In the genomic region with DNA sequence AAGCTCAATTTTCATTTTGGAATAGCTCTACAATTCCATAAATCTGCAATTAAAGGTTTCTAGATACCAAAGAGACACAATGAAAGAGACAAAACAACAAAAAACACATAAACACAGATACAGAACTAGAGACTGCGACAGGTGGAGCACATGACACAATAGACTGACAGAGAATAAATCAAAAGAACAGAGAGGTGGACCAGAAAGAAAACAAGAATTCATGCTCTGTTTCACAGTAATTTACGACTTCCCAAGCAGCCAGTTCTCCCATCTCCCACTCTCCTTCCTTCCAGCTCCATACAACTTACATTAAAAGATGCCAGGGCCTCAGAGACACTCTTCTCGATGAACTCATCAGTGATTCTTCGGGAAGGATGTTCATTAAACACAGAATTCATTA, we compare ENCODE assay signal across 15 cellular contexts. TPM values are rescaled to one million over a fixed set of nuclear protein-coding genes. Genes with fewer than 3 reads are reported as not detected.
A peak's percentile ranks its signal among the peaks of the same experiment; 100 is the strongest.
DNase-seq lines count a peak whose midpoint lies in the region; ATAC-seq, FAIRE-seq and TF ChIP-seq lines count a peak whose summit lies in the region.
"Had no signal": no experiment of that assay in that cellular context is flagged by ENCODE, and none has a peak within 500 bp of the region (broad histone marks: within the 10 kb centered on the region; RNA-seq: fewer than 3 reads in every experiment).

No MANE protein-coding gene starts in this region.

- no peak for TF ChIP-seq POLR2A in breast epithelium (IDR thresholded peaks at IDR 0.05)
- no peak for TF ChIP-seq POLR2A in K562 (conservative IDR thresholded peaks at IDR 0.05)

- H3K4me3 Mint-ChIP-seq in neural crest cell (no peak overlapping the region), Calu3 (ENCODE audit: low read depth, unreplicated experiment) (no peak overlapping the region)
- H3K4me3 Mint-ChIP-seq in activated CD4-positive, alpha-beta T cell treated with anti-CD3 and anti-CD28 coated beads, Interleukin-2, amount 10 ng/mL, durations not matched to agents 24 days and 14 days = no peak overlapping the region

- H3K36me3 ChIP-seq in breast epithelium (no peaks in the 10 kb centered on the region), mammary epithelial cell (ENCODE audit: insufficient read depth, low read length) (peaks cover 5% of the 10 kb centered on the region), K562 (ENCODE audit: control insufficient read depth, insufficient read depth, low read length) (peaks cover 17% of the 10 kb centered on the region; the same call in 1 of the 3 replicates)

- BruUV-seq in mammary epithelial cell (replicated peaks; lab: Mats Ljungman, UMichigan) (no TSS peak), K562 (replicated peaks; lab: Mats Ljungman, UMichigan) (no TSS peak), Calu3 (replicated peaks; lab: Mats Ljungman, UMichigan) (no TSS peak)

- POLR2A ChIA-PET in K562 (lab: Yijun Ruan, JAX) = interaction anchor here (0.9 to 1.6 kb wide), 4 partner anchors 12 to 48 kb away, joined by 3 to 5 read pairs (median 3); no protein-coding TSS in a partner anchor

- no peaks in the 10 kb centered on the region for H3K27me3 ChIP-seq in breast epithelium
- no peaks in the 10 kb centered on the region for H3K27me3 ChIP-seq in mammary epithelial cell (ENCODE audit: insufficient read depth, low read length)
- H3K27me3 ChIP-seq in K562 (ENCODE audit: control insufficient read depth in 2 of 2, insufficient read depth in 2 of 2, low read length in 2 of 2) = no peaks in the 10 kb centered on the region
- H3K27me3 ChIP-seq: BLaER1 treated with 17β-estradiol and CSF1 and Interleukin-3, amounts not matched to agents 10 nM and 100 nM; SJSA1 had no signal

- no peak for FAIRE-seq in K562 (lab: Jason Lieb, UNC)

- TF ChIP-seq CTCF in breast epithelium (IDR thresholded peaks at IDR 0.05) (no peak), mammary epithelial cell (conservative IDR thresholded peaks at IDR 0.05 in 1 of 2, IDR thresholded peaks at IDR 0.05 in 1 of 2; ENCODE audit: extremely low read depth in 1 of 2, insufficient read depth in 1 of 2, low read depth in 1 of 2, low read length in 2 of 2) (no peak), K562 (IDR thresholded peaks at IDR 0.05 in 2 of 3, conservative IDR thresholded peaks at IDR 0.05 in 1 of 3; ENCODE audit: insufficient read depth in 2 of 3, low read depth in 1 of 3, low read length in 3 of 3) (no peak), neural crest cell (conservative IDR thresholded peaks at IDR 0.05) (no peak), Calu3 (IDR thresholded peaks at IDR 0.05; ENCODE audit: unreplicated experiment) (no peak)

- intact Hi-C loops in breast epithelium (cut with DNase I; ENCODE audit: low total_unique reads) (no loop called here), mammary epithelial cell (cut with micrococcal nuclease) (no loop called here), K562 (cut with micrococcal nuclease) (no loop called here), Calu3 (cut with micrococcal nuclease; ENCODE audit: unreplicated experiment) (no loop called here)
- intact Hi-C loops in activated CD4-positive, alpha-beta T cell treated with anti-CD3 and anti-CD28 coated beads, Interleukin-2, amount 10 ng/mL, durations not matched to agents 24 days and 14 days (cut with micrococcal nuclease) = no loop called here

- H3K9ac ChIP-seq in mammary epithelial cell (ENCODE audit: insufficient read depth, low read length) (no peak overlapping the region), K562 (ENCODE audit: insufficient read depth in 1 of 2, low read depth in 2 of 2, low read length in 2 of 2) (no peak overlapping the region)
- H3K9ac ChIP-seq: BLaER1 treated with 17β-estradiol and CSF1 and Interleukin-3, amounts not matched to agents 10 nM and 100 nM had no signal

- TF ChIP-seq EP300 in K562 (IDR thresholded peaks at IDR 0.05; ENCODE audit: low read length) = no peak

- H3K9me3 ChIP-seq in breast epithelium (no peaks in the 10 kb centered on the region), mammary epithelial cell (replicated peaks; ENCODE audit: insufficient read depth, low read length) (no peaks in the 10 kb centered on the region), K562 (replicated peaks; ENCODE audit: control insufficient read depth, insufficient read depth, low read depth, low read length) (no peaks in the 10 kb centered on the region)
- H3K9me3 ChIP-seq: BLaER1 treated with 17β-estradiol and CSF1 and Interleukin-3, amounts not matched to agents 10 nM and 100 nM; SJSA1 had no signal

- ATAC-seq in K562 = no peak
- no peak for ATAC-seq in GM21381 (IDR thresholded peaks at IDR 0.05; ENCODE audit: unreplicated experiment)

- no peaks in the 10 kb centered on the region for H3K4me1 ChIP-seq in breast epithelium
- no peaks in the 10 kb centered on the region for H3K4me1 ChIP-seq in mammary epithelial cell (ENCODE audit: insufficient read depth, low read length)
- H3K4me1 ChIP-seq in K562 (replicated peaks in 1 of 2; ENCODE audit: control insufficient read depth in 2 of 2, insufficient read depth in 2 of 2, low read length in 2 of 2) = no peaks in the 10 kb centered on the region
- H3K4me1 ChIP-seq: SJSA1 had no signal

- CTCF ChIA-PET in mammary epithelial cell (lab: Charles Lee; ENCODE audit: low non-redundant PET) = no interaction called here
- CTCF ChIA-PET in K562 (lab: Yijun Ruan, JAX; ENCODE audit: low intra/inter-chr PET ratio) = no interaction called here
- CTCF ChIA-PET in Calu3 (lab: Charles Lee) = interaction anchor here (1.9 kb wide), 1 partner anchor 15 kb away, joined by 6 read pairs; the partner anchor contains the start of gene RBM8A

- peak overlapping the region; percentile 73 for H3K27ac Mint-ChIP-seq in neural crest cell (ENCODE audit: unreplicated experiment)
- H3K27ac Mint-ChIP-seq in Calu3 (ENCODE audit: unreplicated experiment) = no peak overlapping the region
- no peak overlapping the region for H3K27ac Mint-ChIP-seq in activated CD4-positive, alpha-beta T cell treated with anti-CD3 and anti-CD28 coated beads, Interleukin-2, amount 10 ng/mL, durations not matched to agents 24 days and 14 days

- DNase-seq in breast epithelium (ENCODE audit: low spot score in 2 of 2) (no peak), mammary epithelial cell (no peak), K562 (ENCODE audit: extremely low read depth in 1 of 4, low spot score in 3 of 4) (no peak), neural crest cell (ENCODE audit: low read depth, low spot score) (no peak), Calu3 (no peak)
- no peak for DNase-seq in activated CD4-positive, alpha-beta T cell treated with anti-CD3 and anti-CD28 coated beads, Interleukin-2, amount 10 ng/mL, durations not matched to agents 24 days and 14 days
- DNase-seq: DMS53, HCEC 1CT, NCI-H1436, NCI-H2029 treated with DMSO at 0.1 percent for 48 hours, NCI-H226, NCI-H526 had no signal

- no peak overlapping the region for H2AFZ ChIP-seq in mammary epithelial cell (ENCODE audit: low read depth, low read length)
- H2AFZ ChIP-seq in K562 (ENCODE audit: low read depth, low read length) = no peak overlapping the region

- no peak for TF ChIP-seq RAD21 in K562 (CRISPR knock-in tag; conservative IDR thresholded peaks at IDR 0.05 in 1 of 2, IDR thresholded peaks at IDR 0.05 in 1 of 2)

- H3K27ac ChIP-seq in breast epithelium (peak overlapping the region; percentile 1 to 45), mammary epithelial cell (ENCODE audit: insufficient read depth, low read depth, low read length) (no peak overlapping the region), K562 (ENCODE audit: extremely low read depth, low read depth, low read length) (no peak overlapping the region)
- H3K27ac ChIP-seq: BLaER1 treated with 17β-estradiol and CSF1 and Interleukin-3, amounts not matched to agents 10 nM and 100 nM; SJSA1 had no signal

- H3K9me3 Mint-ChIP-seq in neural crest cell (no peaks in the 10 kb centered on the region), Calu3 (ENCODE audit: low read depth, unreplicated experiment) (no peaks in the 10 kb centered on the region)
- no peaks in the 10 kb centered on the region for H3K9me3 Mint-ChIP-seq in activated CD4-positive, alpha-beta T cell treated with anti-CD3 and anti-CD28 coated beads, Interleukin-2, amount 10 ng/mL, durations not matched to agents 24 days and 14 days

- in situ Hi-C loops in mammary epithelial cell (cut with MboI; ENCODE audit: low sequenced_read_pairs in 2 of 2) (no loop called here), K562 (cut with MboI) (no loop called here)

- H3K27me3 Mint-ChIP-seq in neural crest cell (ENCODE audit: low read depth) = no peaks in the 10 kb centered on the region
- H3K27me3 Mint-ChIP-seq in Calu3 (ENCODE audit: unreplicated experiment) = no peaks in the 10 kb centered on the region
- no peaks in the 10 kb centered on the region for H3K27me3 Mint-ChIP-seq in activated CD4-positive, alpha-beta T cell treated with anti-CD3 and anti-CD28 coated beads, Interleukin-2, amount 10 ng/mL, durations not matched to agents 24 days and 14 days

- H3K36me3 Mint-ChIP-seq in neural crest cell (ENCODE audit: low read depth) = peaks cover 3% of the 10 kb centered on the region
- no peaks in the 10 kb centered on the region for H3K36me3 Mint-ChIP-seq in Calu3 (ENCODE audit: insufficient read depth, unreplicated experiment)
- H3K36me3 Mint-ChIP-seq in activated CD4-positive, alpha-beta T cell treated with anti-CD3 and anti-CD28 coated beads, Interleukin-2, amount 10 ng/mL, durations not matched to agents 24 days and 14 days (ENCODE audit: low read depth) = peaks cover 35% of the 10 kb centered on the region

- 79% methylated on average over 4 of the region's 4 CpGs for WGBS in mammary epithelial cell (ENCODE audit: low coverage, missing lambda C conversion rate)
- 75% methylated on average over 3 of the region's 4 CpGs for WGBS in K562 (ENCODE audit: insufficient coverage, low coverage, missing lambda C conversion rate)

- H3K9me1 ChIP-seq in K562 (ENCODE audit: control insufficient read depth, insufficient read depth, low read length) = no peaks in the 10 kb centered on the region

- peak overlapping the region in 1 of 3 donors; percentile 8 for H3K4me3 ChIP-seq in breast epithelium
- no peak overlapping the region for H3K4me3 ChIP-seq in mammary epithelial cell (replicated peaks in 1 of 3; ENCODE audit: insufficient read depth in 1 of 3, low read depth in 2 of 3, low read length in 3 of 3)
- H3K4me3 ChIP-seq in K562 = no peak overlapping the region
- H3K4me3 ChIP-seq: BLaER1 treated with 17β-estradiol and CSF1 and Interleukin-3, amounts not matched to agents 10 nM and 100 nM; SJSA1 had no signal

- no peaks in the 10 kb centered on the region for H3K79me2 ChIP-seq in mammary epithelial cell (ENCODE audit: insufficient read depth, low read length)
- no peaks in the 10 kb centered on the region for H3K79me2 ChIP-seq in K562 (ENCODE audit: control insufficient read depth, insufficient read depth, low read length)

- H4K20me1 ChIP-seq in mammary epithelial cell (ENCODE audit: insufficient read depth, low read length) (no peaks in the 10 kb centered on the region), K562 (replicated peaks; ENCODE audit: control insufficient read depth, insufficient read depth, low read length) (no peaks in the 10 kb centered on the region)
- H4K20me1 ChIP-seq: BLaER1 treated with 17β-estradiol and CSF1 and Interleukin-3, amounts not matched to agents 10 nM and 100 nM had no signal

- dilution Hi-C loops in mammary epithelial cell (cut with HindIII; ENCODE audit: low sequenced_read_pairs) = no loop called here

- H3K4me1 Mint-ChIP-seq in neural crest cell (peaks cover 7% of the 10 kb centered on the region), Calu3 (ENCODE audit: low read depth, unreplicated experiment) (no peaks in the 10 kb centered on the region)
- H3K4me1 Mint-ChIP-seq in activated CD4-positive, alpha-beta T cell treated with anti-CD3 and anti-CD28 coated beads, Interleukin-2, amount 10 ng/mL, durations not matched to agents 24 days and 14 days = peaks cover 6% of the 10 kb centered on the region

- H3K4me2 ChIP-seq in mammary epithelial cell (ENCODE audit: insufficient read depth, low read depth, low read length) (no peak overlapping the region), K562 (ENCODE audit: insufficient read depth, low read length) (no peak overlapping the region)
- H3K4me2 ChIP-seq: BLaER1 treated with 17β-estradiol and CSF1 and Interleukin-3, amounts not matched to agents 10 nM and 100 nM had no signal

RNA-seq across cellular contexts. Expression of gene RBM8A, which starts 15.1 kb away (rescaled TPM):
- total RNA-seq in breast epithelium = 100 to 1,000 TPM; 115 to 137 (median 128) TPM
- total RNA-seq in mammary epithelial cell = 100 to 1,000 TPM in 1 of 2 donors, 10 to 100 TPM in 1; 80.2 to 172 TPM
- 172 TPM for polyA plus RNA-seq in mammary epithelial cell
- 57.7 TPM for polyA minus RNA-seq in mammary epithelial cell
- 63.9 and 101 TPM in 2 replicates for total RNA-seq in K562 (2011; cell fraction: chromatin; rRNA removed; ENCODE audit: low replicate concordance)
- 34.0 and 44.1 TPM in 2 replicates for total RNA-seq in K562 (2011; cell fraction: nucleolus; rRNA removed)
- 61.8 and 68.6 TPM in 2 replicates for total RNA-seq in K562 (2011; cell fraction: nucleoplasm; rRNA removed)
- 235 and 257 TPM in 2 replicates for total RNA-seq in K562 (2014; rRNA removed)
- total RNA-seq in K562 (2014; rRNA removed; fragmentation: Illumina TruSeq; extraction: Trizol) = 228 and 266 TPM in 2 replicates
- total RNA-seq in K562 (2015; rRNA removed; fragmentation: Illumina TruSeq; extraction: Trizol) = 283 and 291 TPM in 2 replicates
- 206 and 215 TPM in 2 replicates for total RNA-seq in K562 (2021)
- polyA plus RNA-seq in K562 (2011; rRNA removed) = 152 and 225 TPM in 2 replicates
- 67.1 and 160 TPM in 2 replicates for polyA plus RNA-seq in K562 (2011; cell fraction: cytosol; rRNA removed)
- polyA plus RNA-seq in K562 (2011; cell fraction: nucleus; rRNA removed) = 67.1 and 106 TPM in 2 replicates
- polyA plus RNA-seq in K562 (2012) = 172 and 328 TPM in 2 replicates
- polyA plus RNA-seq in K562 (2014; fragmentation: Illumina TruSeq; extraction: Trizol) = 240 and 324 TPM in 2 replicates
- 1,000 to 10,000 TPM in 1 of 2 experiments, 100 to 1,000 TPM in 1; 763 to 1,035 TPM for polyA plus RNA-seq in K562 (2014; fragmentation: Nextera tagmentation; extraction: Ambion mirVana)
- 301 and 311 TPM in 2 replicates for polyA plus RNA-seq in K562 (2014; rRNA removed)
- 126 and 166 TPM in 2 replicates for polyA minus RNA-seq in K562 (2011; rRNA and poly(A)+ RNA removed)
- 31.0 and 43.5 TPM in 2 replicates for polyA minus RNA-seq in K562 (2011; cell fraction: cytosol; rRNA and poly(A)+ RNA removed)
- 26.1 and 42.1 TPM in 2 replicates for polyA minus RNA-seq in K562 (2011; cell fraction: nucleus; rRNA and poly(A)+ RNA removed)
- 273 and 285 TPM in 2 replicates for total RNA-seq in neural crest cell
- total RNA-seq in Calu3 (2022) = 167 and 177 TPM in 2 replicates
- total RNA-seq in activated CD4-positive, alpha-beta T cell treated with anti-CD3 and anti-CD28 coated beads, Interleukin-2, amount 10 ng/mL, durations not matched to agents 24 days and 14 days = 326 and 355 TPM in 2 replicates

RNA-seq across cellular contexts. Expression of gene LIX1L, which starts 15.4 kb away (rescaled TPM):
- total RNA-seq in breast epithelium (10 to 100 TPM; 18.1 to 28.5 (median 21.8) TPM), mammary epithelial cell (10 to 100 TPM; 16.0 TPM), K562 (2014; rRNA removed) (7.4 and 10.7 TPM in 2 replicates), K562 (2014; rRNA removed; fragmentation: Illumina TruSeq; extraction: Trizol) (10.0 and 11.0 TPM in 2 replicates), K562 (2015; rRNA removed; fragmentation: Illumina TruSeq; extraction: Trizol) (11.7 and 12.9 TPM in 2 replicates), K562 (2021) (15.7 and 16.4 TPM in 2 replicates), neural crest cell (36.0 and 37.5 TPM in 2 replicates), Calu3 (2022) (6.3 and 7.2 TPM in 2 replicates)
- polyA plus RNA-seq in mammary epithelial cell (22.8 TPM), K562 (2011; rRNA removed) (20.6 and 26.5 TPM in 2 replicates), K562 (2014; fragmentation: Illumina TruSeq; extraction: Trizol) (10.5 and 12.5 TPM in 2 replicates), K562 (2014; fragmentation: Nextera tagmentation; extraction: Ambion mirVana) (1 to 10 TPM; 4.6 to 9.2 TPM), K562 (2014; rRNA removed) (13.5 and 16.1 TPM in 2 replicates)
- 27.2 TPM for polyA minus RNA-seq in mammary epithelial cell
- 5.2 and 6.2 TPM in 2 replicates for total RNA-seq in K562 (2011; cell fraction: chromatin; rRNA removed; ENCODE audit: low replicate concordance)
- 4.7 and 4.8 TPM in 2 replicates for total RNA-seq in K562 (2011; cell fraction: nucleolus; rRNA removed)
- 8.9 and 14.7 TPM in 2 replicates for total RNA-seq in K562 (2011; cell fraction: nucleoplasm; rRNA removed)
- polyA plus RNA-seq in K562 (2011; cell fraction: cytosol; rRNA removed) = 23.9 and 30.3 TPM in 2 replicates
- 5.3 and 5.5 TPM in 2 replicates for polyA plus RNA-seq in K562 (2011; cell fraction: nucleus; rRNA removed)
- polyA plus RNA-seq in K562 (2012) = 4.7 and 8.4 TPM in 2 replicates
- polyA minus RNA-seq in K562 (2011; rRNA and poly(A)+ RNA removed) = 17.0 and 21.0 TPM in 2 replicates
- 11.1 and 12.0 TPM in 2 replicates for polyA minus RNA-seq in K562 (2011; cell fraction: cytosol; rRNA and poly(A)+ RNA removed)
- polyA minus RNA-seq in K562 (2011; cell fraction: nucleus; rRNA and poly(A)+ RNA removed) = 1.8 and 3.0 TPM in 2 replicates
- 37.8 and 38.4 TPM in 2 replicates for total RNA-seq in activated CD4-positive, alpha-beta T cell treated with anti-CD3 and anti-CD28 coated beads, Interleukin-2, amount 10 ng/mL, durations not matched to agents 24 days and 14 days

RNA-seq across cellular contexts. Expression of gene ANKRD34A, which starts 22.0 kb away (rescaled TPM):
- total RNA-seq in breast epithelium (under 1 TPM; 0.16 to 0.98 (median 0.59) TPM), mammary epithelial cell (1 to 10 TPM; 1.3 to 1.6 TPM), K562 (2014; rRNA removed) (0.41 and 0.86 TPM in 2 replicates), K562 (2014; rRNA removed; fragmentation: Illumina TruSeq; extraction: Trizol) (0.18 and 0.38 TPM in 2 replicates), K562 (2015; rRNA removed; fragmentation: Illumina TruSeq; extraction: Trizol) (0.43 and 0.45 TPM in 2 replicates), K562 (2021) (0.89 and 1.6 TPM in 2 replicates), neural crest cell (0.49 and 1.2 TPM in 2 replicates), Calu3 (2022) (0.19 and 0.27 TPM in 2 replicates)
- polyA plus RNA-seq in mammary epithelial cell (1.1 TPM), K562 (2011; rRNA removed) (0.81 and 1.0 TPM in 2 replicates), K562 (2014; fragmentation: Illumina TruSeq; extraction: Trizol) (0.80 and 0.91 TPM in 2 replicates), K562 (2014; fragmentation: Nextera tagmentation; extraction: Ambion mirVana) (under 1 TPM; 0.06 to 0.07 TPM), K562 (2014; rRNA removed) (0.64 and 0.81 TPM in 2 replicates)
- 0.21 TPM for polyA minus RNA-seq in mammary epithelial cell
- 1.7 and 2.2 TPM in 2 replicates for total RNA-seq in K562 (2011; cell fraction: chromatin; rRNA removed; ENCODE audit: low replicate concordance)
- 2.3 and 3.2 TPM in 2 replicates for total RNA-seq in K562 (2011; cell fraction: nucleolus; rRNA removed)
- 2.1 and 2.3 TPM in 2 replicates for total RNA-seq in K562 (2011; cell fraction: nucleoplasm; rRNA removed)
- polyA plus RNA-seq in K562 (2011; cell fraction: cytosol; rRNA removed) = 0.80 and 1.2 TPM in 2 replicates
- polyA plus RNA-seq in K562 (2011; cell fraction: nucleus; rRNA removed) = 3.0 and 4.9 TPM in 2 replicates
- polyA plus RNA-seq in K562 (2012) = 0.68 and 1.0 TPM in 2 replicates
- 0.49 and 0.72 TPM in 2 replicates for polyA minus RNA-seq in K562 (2011; rRNA and poly(A)+ RNA removed)
- 0.38 and 1.2 TPM in 2 replicates for polyA minus RNA-seq in K562 (2011; cell fraction: cytosol; rRNA and poly(A)+ RNA removed)
- 1.9 and 2.0 TPM in 2 replicates for polyA minus RNA-seq in K562 (2011; cell fraction: nucleus; rRNA and poly(A)+ RNA removed)
- total RNA-seq in activated CD4-positive, alpha-beta T cell treated with anti-CD3 and anti-CD28 coated beads, Interleukin-2, amount 10 ng/mL, durations not matched to agents 24 days and 14 days = 4.8 and 5.2 TPM in 2 replicates

RNA-seq across cellular contexts. Expression of gene POLR3GL, which starts 22.1 kb away (rescaled TPM):
- total RNA-seq in breast epithelium (10 to 100 TPM; 18.0 to 32.8 (median 18.1) TPM), mammary epithelial cell (10 to 100 TPM in 1 of 2 donors, 1 to 10 TPM in 1; 4.7 to 10.0 TPM), K562 (2014; rRNA removed) (28.5 and 29.6 TPM in 2 replicates), K562 (2014; rRNA removed; fragmentation: Illumina TruSeq; extraction: Trizol) (38.6 and 48.4 TPM in 2 replicates), K562 (2015; rRNA removed; fragmentation: Illumina TruSeq; extraction: Trizol) (35.2 and 38.2 TPM in 2 replicates), K562 (2021) (17.3 and 21.1 TPM in 2 replicates), neural crest cell (14.6 and 15.5 TPM in 2 replicates), Calu3 (2022) (9.9 and 11.5 TPM in 2 replicates)
- polyA plus RNA-seq in mammary epithelial cell (7.3 TPM), K562 (2011; rRNA removed) (31.0 and 39.4 TPM in 2 replicates), K562 (2014; fragmentation: Illumina TruSeq; extraction: Trizol) (47.6 and 47.9 TPM in 2 replicates), K562 (2014; fragmentation: Nextera tagmentation; extraction: Ambion mirVana) (10 to 100 TPM; 14.6 to 21.7 TPM), K562 (2014; rRNA removed) (36.1 and 48.4 TPM in 2 replicates)
- polyA minus RNA-seq in mammary epithelial cell = 10.9 TPM
- 13.4 and 16.3 TPM in 2 replicates for total RNA-seq in K562 (2011; cell fraction: chromatin; rRNA removed; ENCODE audit: low replicate concordance)
- 10.0 TPM in 2 replicates for total RNA-seq in K562 (2011; cell fraction: nucleolus; rRNA removed)
- total RNA-seq in K562 (2011; cell fraction: nucleoplasm; rRNA removed) = 9.5 and 10.3 TPM in 2 replicates
- polyA plus RNA-seq in K562 (2011; cell fraction: cytosol; rRNA removed) = 20.4 and 22.2 TPM in 2 replicates
- polyA plus RNA-seq in K562 (2011; cell fraction: nucleus; rRNA removed) = 18.8 and 22.7 TPM in 2 replicates
- polyA plus RNA-seq in K562 (2012) = 37.6 and 38.4 TPM in 2 replicates
- 13.5 and 15.8 TPM in 2 replicates for polyA minus RNA-seq in K562 (2011; rRNA and poly(A)+ RNA removed)
- polyA minus RNA-seq in K562 (2011; cell fraction: cytosol; rRNA and poly(A)+ RNA removed) = 8.9 and 9.3 TPM in 2 replicates
- polyA minus RNA-seq in K562 (2011; cell fraction: nucleus; rRNA and poly(A)+ RNA removed) = 7.8 and 13.4 TPM in 2 replicates
- 12.1 and 12.6 TPM in 2 replicates for total RNA-seq in activated CD4-positive, alpha-beta T cell treated with anti-CD3 and anti-CD28 coated beads, Interleukin-2, amount 10 ng/mL, durations not matched to agents 24 days and 14 days

RNA-seq across cellular contexts. Expression of gene PEX11B, which starts 23.9 kb away (rescaled TPM):
- 10 to 100 TPM; 20.3 to 40.1 (median 22.0) TPM for total RNA-seq in breast epithelium
- 10 to 100 TPM; 30.4 to 36.3 TPM for total RNA-seq in mammary epithelial cell
- polyA plus RNA-seq in mammary epithelial cell = 31.0 TPM
- polyA minus RNA-seq in mammary epithelial cell = 17.2 TPM
- total RNA-seq in K562 (2011; cell fraction: chromatin; rRNA removed; ENCODE audit: low replicate concordance) = 12.2 and 19.4 TPM in 2 replicates
- total RNA-seq in K562 (2011; cell fraction: nucleolus; rRNA removed) = 6.8 and 8.4 TPM in 2 replicates
- total RNA-seq in K562 (2011; cell fraction: nucleoplasm; rRNA removed) = 14.8 and 21.1 TPM in 2 replicates
- total RNA-seq in K562 (2014; rRNA removed) = 13.2 and 18.8 TPM in 2 replicates
- total RNA-seq in K562 (2014; rRNA removed; fragmentation: Illumina TruSeq; extraction: Trizol) = 16.9 and 18.1 TPM in 2 replicates
- 18.5 and 18.6 TPM in 2 replicates for total RNA-seq in K562 (2015; rRNA removed; fragmentation: Illumina TruSeq; extraction: Trizol)
- 18.9 and 21.2 TPM in 2 replicates for total RNA-seq in K562 (2021)
- polyA plus RNA-seq in K562 (2011; rRNA removed) = 60.0 and 60.3 TPM in 2 replicates
- polyA plus RNA-seq in K562 (2011; cell fraction: cytosol; rRNA removed) = 22.5 and 45.5 TPM in 2 replicates
- 18.3 and 30.9 TPM in 2 replicates for polyA plus RNA-seq in K562 (2011; cell fraction: nucleus; rRNA removed)
- 26.1 and 28.8 TPM in 2 replicates for polyA plus RNA-seq in K562 (2012)
- polyA plus RNA-seq in K562 (2014; fragmentation: Illumina TruSeq; extraction: Trizol) = 24.6 and 26.3 TPM in 2 replicates
- 10 to 100 TPM; 42.3 to 52.7 TPM for polyA plus RNA-seq in K562 (2014; fragmentation: Nextera tagmentation; extraction: Ambion mirVana)
- polyA plus RNA-seq in K562 (2014; rRNA removed) = 21.7 and 23.4 TPM in 2 replicates
- 18.8 and 21.3 TPM in 2 replicates for polyA minus RNA-seq in K562 (2011; rRNA and poly(A)+ RNA removed)
- 10.7 and 11.7 TPM in 2 replicates for polyA minus RNA-seq in K562 (2011; cell fraction: cytosol; rRNA and poly(A)+ RNA removed)
- 5.0 and 6.7 TPM in 2 replicates for polyA minus RNA-seq in K562 (2011; cell fraction: nucleus; rRNA and poly(A)+ RNA removed)
- 18.7 and 22.1 TPM in 2 replicates for total RNA-seq in neural crest cell
- total RNA-seq in Calu3 (2022) = 27.1 and 27.3 TPM in 2 replicates
- total RNA-seq in activated CD4-positive, alpha-beta T cell treated with anti-CD3 and anti-CD28 coated beads, Interleukin-2, amount 10 ng/mL, durations not matched to agents 24 days and 14 days = 31.7 and 32.2 TPM in 2 replicates

Comparison
In these comparisons a context has a peak if more than half of its experiments do, and no peak if none do; other contexts are left out.
1. H3K27ac ChIP-seq: peak in breast epithelium (2 of 2); none in mammary epithelial cell (single experiment) and K562 (single experiment).